ENCODE assay signal across 23 cellular contexts in the genomic region with DNA sequence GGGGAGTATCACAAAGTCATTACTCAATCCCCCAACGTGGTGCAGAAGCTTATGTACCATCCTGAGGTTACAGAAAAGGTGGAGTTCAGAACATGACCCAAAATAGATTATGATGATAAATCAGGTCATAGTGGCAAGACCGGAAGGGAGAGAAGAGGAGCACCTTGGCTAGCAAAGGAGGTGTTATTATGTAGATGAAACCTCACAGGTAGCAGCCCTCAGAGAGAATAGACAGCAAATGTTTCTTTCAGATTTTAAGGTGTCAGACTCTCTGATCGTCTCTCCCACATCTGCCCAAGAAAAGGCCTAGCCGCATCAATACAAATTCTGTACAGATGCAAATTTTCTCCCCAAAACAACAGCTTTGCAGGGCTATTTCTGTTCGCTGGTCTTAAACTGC.
"Had no signal": no experiment of that assay in that cellular context is flagged by ENCODE, and none has a peak within 500 bp of the region (broad histone marks: within the 10 kb centered on the region; RNA-seq: fewer than 3 reads in every experiment).

No MANE protein-coding gene starts in this region.

- H3K9me3 ChIP-seq: adrenal gland, Peyer's patch, SJCRH30 had no signal

- H3K36me3 ChIP-seq: adrenal gland, Peyer's patch, SJCRH30 had no signal

- ATAC-seq: activated T-cell treated with anti-CD3 and anti-CD28 coated beads, Interleukin-2, amount 50 U/mL, for 72 hours; SK-N-SH treated with all-trans-retinoic acid at 6 μM for 48 hours had no signal

- H3K4me1 ChIP-seq: adrenal gland, Peyer's patch had no signal

- H3K27me3 ChIP-seq: adrenal gland, Peyer's patch, SJCRH30 had no signal

- H3K27ac ChIP-seq: adrenal gland, Peyer's patch, RWPE1, SJCRH30 had no signal

- H3K4me3 ChIP-seq: adrenal gland, Peyer's patch, SJCRH30 had no signal

- DNase-seq: activated CD4-positive, alpha-beta memory T cell treated with anti-CD3 and anti-CD28 coated beads, Interleukin-2, amount 10 ng/mL, durations not matched to agents 7 days and 5 days; activated CD4-positive, alpha-beta T cell treated with anti-CD3 and anti-CD28 coated beads, Interleukin-2, amount 10 ng/mL, durations not matched to agents 7 days and 5 days; activated CD4-positive, CD25-positive, alpha-beta regulatory T cell; activated CD8-positive, alpha-beta memory T cell treated with anti-CD3 and anti-CD28 coated beads, Interleukin-2, amount 50 U/mL, for 4 hours; activated gamma-delta T cell treated with Interleukin-2 at 50 U/mL for 16 hours; activated naive CD4-positive, alpha-beta T cell treated with anti-CD3 and anti-CD28 coated beads, Interleukin-2, amount 50 U/mL, for 16 hours; activated naive CD8-positive, alpha-beta T cell treated with anti-CD3 and anti-CD28 coated beads, Interleukin-2, amount 10 ng/mL, durations not matched to agents 7 days and 5 days; activated T-cell treated with anti-CD3 and anti-CD28 coated beads, Interleukin-2, amount 50 U/mL, for 72 hours; adrenal gland; anterior cingulate cortex; KG1; NCI-H1048; NCI-H1436; NCI-H1694 treated with DMSO at 0.1 percent for 48 hours; NCI-H2029 treated with DMSO at 0.1 percent for 48 hours; NCI-H526; NCI-H774; Peyer's patch; Right ventricle myocardium superior; SJCRH30; T-helper 9 cell had no signal
